ENCODE assay signal across 23 cellular contexts in genomic region chr7:13673290-13673689, GRCh38.
DNase-seq lines count a peak whose midpoint lies in the region; ATAC-seq, FAIRE-seq and TF ChIP-seq lines count a peak whose summit lies in the region.
"Had no signal": no experiment of that assay in that cellular context is flagged by ENCODE, and none has a peak within 500 bp of the region (broad histone marks: within the 10 kb centered on the region; RNA-seq: fewer than 3 reads in every experiment).

No MANE protein-coding gene starts in this region.

- DNase-seq in RWPE2 (ENCODE audit: low spot score) (peak; percentile 27), kidney (peak; percentile 54), neuronal stem cell (ENCODE audit: low spot score) (no peak), ecto neural progenitor cell (ENCODE audit: low spot score) (no peak)
- DNase-seq: 8988T; ACHN; AML-193; BE2C; CD4-positive, alpha-beta T cell; CD8-positive, alpha-beta memory T cell; DMS 273 treated with DMSO at 0.1 percent for 48 hours; DMS79 treated with DMSO at 0.1 percent for 48 hours; GF-D8; H9 had no signal

- H3K18ac ChIP-seq in neuronal stem cell (ENCODE audit: low read length) = peak overlapping the region; percentile 64

- no peak for FAIRE-seq in kidney (lab: Jason Lieb, UNC)
- FAIRE-seq: A549, D721Med, GM12891, GM18507 had no signal

- H2BK120ac ChIP-seq in neuronal stem cell (ENCODE audit: low read depth, low read length) = no peak overlapping the region

- no peak overlapping the region for H4K91ac ChIP-seq in neuronal stem cell (ENCODE audit: low read depth, low read length, poor library complexity)

- no peak for TF ChIP-seq CTCF in RWPE2 (IDR thresholded peaks at IDR 0.05; ENCODE audit: poor library complexity, severe bottlenecking)
- no peak for TF ChIP-seq CTCF in kidney (IDR thresholded peaks at IDR 0.05; ENCODE audit: borderline replicate concordance, extremely low read depth, insufficient read depth)

- H3K36me3 ChIP-seq in RWPE2 (ENCODE audit: low read depth) = no peaks in the 10 kb centered on the region
- H3K36me3 ChIP-seq in kidney (ENCODE audit: control insufficient read depth in 1 of 2, insufficient read depth in 2 of 2, low read length in 2 of 2) = no peaks in the 10 kb centered on the region
- H3K36me3 ChIP-seq in neuronal stem cell (replicated peaks in 1 of 2; ENCODE audit: control insufficient read depth in 2 of 2, insufficient read depth in 2 of 2, low read length in 2 of 2) = no peaks in the 10 kb centered on the region
- H3K36me3 ChIP-seq: BE2C; BLaER1 treated with 17β-estradiol and CSF1 and Interleukin-3, amounts not matched to agents 10 nM and 100 nM had no signal

- no peak overlapping the region for H3K9ac ChIP-seq in kidney (ENCODE audit: low read length in 2 of 2)
- no peak overlapping the region for H3K9ac ChIP-seq in neuronal stem cell (ENCODE audit: low read depth, low read length, poor library complexity)
- H3K9ac ChIP-seq: BLaER1 treated with 17β-estradiol and CSF1 and Interleukin-3, amounts not matched to agents 10 nM and 100 nM had no signal

- H3K27ac ChIP-seq in RWPE2 (ENCODE audit: poor library complexity, severe bottlenecking) (no peak overlapping the region), kidney (ENCODE audit: low read depth in 2 of 2, low read length in 2 of 2) (no peak overlapping the region), neuronal stem cell (replicated peaks; ENCODE audit: low read length) (no peak overlapping the region)
- H3K27ac ChIP-seq: A549; BLaER1 treated with 17β-estradiol and CSF1 and Interleukin-3, amounts not matched to agents 10 nM and 100 nM had no signal

- no peak overlapping the region for H4K8ac ChIP-seq in neuronal stem cell (ENCODE audit: low read depth, low read length)

- WGBS in neuronal stem cell (ENCODE audit: extremely low coverage in 2 of 2, insufficient read length in 2 of 2, insufficient replicate concordance in 1 of 2), 2 donors = no CpG with 5 or more reads among the region's 6 CpGs

- no peak overlapping the region for H3K4me3 ChIP-seq in RWPE2 (ENCODE audit: severe bottlenecking)
- no peak overlapping the region for H3K4me3 ChIP-seq in kidney (ENCODE audit: low read length in 2 of 2)
- no peak overlapping the region for H3K4me3 ChIP-seq in neuronal stem cell (ENCODE audit: low read length in 2 of 2)
- H3K4me3 ChIP-seq: A549; BLaER1 treated with 17β-estradiol and CSF1 and Interleukin-3, amounts not matched to agents 10 nM and 100 nM; GM23338 had no signal

- H2BK15ac ChIP-seq in neuronal stem cell (ENCODE audit: low read length) = no peak overlapping the region

- no peak overlapping the region for H3K4ac ChIP-seq in neuronal stem cell (ENCODE audit: low read length)

- no peak overlapping the region for H2BK5ac ChIP-seq in neuronal stem cell (ENCODE audit: low read length)

- H3K14ac ChIP-seq in neuronal stem cell (ENCODE audit: low read length) = no peak overlapping the region

- ATAC-seq in RWPE2 (ENCODE audit: low read depth) = no peak
- ATAC-seq in HG03469 (IDR thresholded peaks at IDR 0.05; ENCODE audit: unreplicated experiment) = no peak
- no peak for ATAC-seq in GM18858 (IDR thresholded peaks at IDR 0.05; ENCODE audit: unreplicated experiment)
- ATAC-seq: A549, GM23338, HCT116 had no signal

- no peak overlapping the region for H3K4me2 ChIP-seq in neuronal stem cell (ENCODE audit: insufficient read depth, low read length, poor library complexity, severe bottlenecking)
- H3K4me2 ChIP-seq: A549; BLaER1 treated with 17β-estradiol and CSF1 and Interleukin-3, amounts not matched to agents 10 nM and 100 nM; GM23338 had no signal

- H3K27me3 ChIP-seq in RWPE2 (ENCODE audit: insufficient read depth, poor library complexity, severe bottlenecking) (no peaks in the 10 kb centered on the region), neuronal stem cell (ENCODE audit: control insufficient read depth in 3 of 3, insufficient read depth in 3 of 3, low read depth in 1 of 3, low read length in 3 of 3) (no peaks in the 10 kb centered on the region)
- H3K27me3 ChIP-seq: BE2C; BLaER1 treated with 17β-estradiol and CSF1 and Interleukin-3, amounts not matched to agents 10 nM and 100 nM had no signal

- peak overlapping the region; percentile 34 for H2AFZ ChIP-seq in neuronal stem cell (ENCODE audit: low read length)
- H2AFZ ChIP-seq: GM23338 had no signal

- H2BK12ac ChIP-seq in neuronal stem cell (ENCODE audit: low read length) = no peak overlapping the region

- H3K4me1 ChIP-seq in RWPE2 (ENCODE audit: insufficient read depth, poor library complexity, severe bottlenecking) (no peaks in the 10 kb centered on the region), kidney (ENCODE audit: control insufficient read depth in 1 of 2, insufficient read depth in 1 of 2, low read depth in 1 of 2, low read length in 2 of 2) (no peaks in the 10 kb centered on the region), neuronal stem cell (ENCODE audit: control insufficient read depth in 2 of 2, insufficient read depth in 1 of 2, low read depth in 1 of 2, low read length in 2 of 2) (no peaks in the 10 kb centered on the region)
- H3K4me1 ChIP-seq: A549; BE2C; BLaER1 treated with 17β-estradiol and CSF1 and Interleukin-3, amounts not matched to agents 10 nM and 100 nM had no signal

- no peak overlapping the region for H2AK5ac ChIP-seq in neuronal stem cell (ENCODE audit: low read depth, low read length)

- intact Hi-C loops in kidney (cut with DNase I) = no loop called here

- no peaks in the 10 kb centered on the region for H3K9me3 ChIP-seq in RWPE2 (ENCODE audit: severe bottlenecking)
- H3K9me3 ChIP-seq in kidney (ENCODE audit: control insufficient read depth in 1 of 2, low read length in 2 of 2) = peaks cover 0 to 4% of the 10 kb centered on the region in 2 donors
- H3K9me3 ChIP-seq in neuronal stem cell (replicated peaks in 1 of 2; ENCODE audit: control insufficient read depth in 2 of 2, insufficient read depth in 1 of 2, low read depth in 1 of 2, low read length in 2 of 2) = no peaks in the 10 kb centered on the region
- H3K9me3 ChIP-seq: A549, BE2C had no signal

- no peak overlapping the region for H3K23ac ChIP-seq in neuronal stem cell (ENCODE audit: low read depth, low read length, poor library complexity)

- no peaks in the 10 kb centered on the region for H3K79me1 ChIP-seq in neuronal stem cell (ENCODE audit: low read depth, low read length)

Comparison
In these comparisons a context has a peak if more than half of its experiments do, and no peak if none do; other contexts are left out.
1. DNase-seq: peak in RWPE2 (single experiment) and kidney (single experiment); none in neuronal stem cell (single experiment) and ecto neural progenitor cell (single experiment).